Comparison of ENCODE assay signal across 8 cellular contexts in the genomic region with DNA sequence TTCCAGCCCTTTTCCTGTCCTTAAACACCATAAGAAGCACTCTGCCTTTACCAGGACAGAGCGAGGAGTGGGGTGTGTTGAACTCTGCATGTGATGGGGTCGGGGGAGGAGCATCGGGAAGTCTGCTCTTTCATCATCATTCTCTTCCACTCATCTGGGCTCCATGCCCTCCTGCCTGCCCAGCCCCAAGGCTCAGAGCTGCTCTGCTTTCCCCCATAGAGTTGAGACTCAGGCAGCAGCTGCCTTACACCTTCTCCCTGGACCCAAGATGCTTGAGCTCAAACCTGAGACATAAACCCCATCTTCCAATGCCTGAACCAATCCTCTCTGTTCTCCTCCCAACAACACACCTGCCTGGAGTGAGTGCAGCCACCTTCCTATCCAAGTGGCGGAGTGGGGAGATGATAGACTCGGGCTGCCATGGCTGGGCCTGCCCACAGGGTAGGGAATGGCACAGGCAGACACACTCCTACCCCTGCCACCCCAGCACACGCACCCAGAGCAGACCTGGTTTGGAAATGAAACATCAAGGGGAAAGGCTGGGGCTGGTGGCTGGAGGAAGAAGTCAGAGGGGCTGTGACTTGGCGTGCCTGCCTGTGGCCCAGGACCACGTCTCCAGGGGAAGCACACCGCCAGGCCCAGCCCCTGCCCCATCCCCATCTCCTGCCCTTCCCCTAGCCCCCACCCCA. TPM values are rescaled to one million over a fixed set of nuclear protein-coding genes. Genes with fewer than 3 reads are reported as not detected.
DNase-seq lines count a peak whose midpoint lies in the region; ATAC-seq and TF ChIP-seq lines count a peak whose summit lies in the region.

No MANE protein-coding gene starts in this region.

- no peak overlapping the region for H3K9ac ChIP-seq in duodenal mucosa (ENCODE audit: low read depth in 1 of 2, low read length in 2 of 2)

- H3K4me1 Mint-ChIP-seq in naive thymus-derived CD8-positive, alpha-beta T cell, result peaks cover 24 to 72% (median 31%) of the 10 kb centered on the region in 4 donors

- H3K27me3 ChIP-seq in duodenal mucosa (ENCODE audit: control insufficient read depth in 1 of 2, insufficient read depth in 2 of 2, low read length in 2 of 2), result no peaks in the 10 kb centered on the region

- peak overlapping the region; percentile 5 for H3K27ac ChIP-seq in duodenal mucosa (ENCODE audit: low read depth, low read length)

- H3K4me3 Mint-ChIP-seq in naive thymus-derived CD8-positive, alpha-beta T cell, result peak overlapping the region in 8 of 10 donors; percentile 20 to 86 (median 62)

- peak in 1 of 2 donors; percentile 20 for ATAC-seq in naive thymus-derived CD8-positive, alpha-beta T cell
- ATAC-seq in GM21390 (IDR thresholded peaks at IDR 0.05; ENCODE audit: unreplicated experiment), result no peak

- H3K36me3 ChIP-seq in duodenal mucosa (ENCODE audit: control insufficient read depth in 1 of 2, insufficient read depth in 2 of 2, low read length in 2 of 2), result no peaks in the 10 kb centered on the region

- peak; percentile 60 for DNase-seq in EL
- DNase-seq in NOMO-1 treated with DMSO at 0.1 percent for 48 hours (lab: John Stamatoyannopoulos, UW; ENCODE audit: unreplicated experiment), result peak; percentile 22
- no peak for DNase-seq in naive thymus-derived CD8-positive, alpha-beta T cell
- DNase-seq in LoVo (ENCODE audit: low spot score), result no peak
- no peak for DNase-seq in T1000 (lab: John Stamatoyannopoulos, UW)
- DNase-seq in GM10248 (ENCODE audit: extremely low spot score), result no peak

- H3K4me1 ChIP-seq in duodenal mucosa (ENCODE audit: control insufficient read depth in 1 of 2, insufficient read depth in 2 of 2, low read length in 2 of 2), result peaks cover 23 to 32% of the 10 kb centered on the region in 2 donors

- TF ChIP-seq CTCF in GM10248 (IDR thresholded peaks at IDR 0.05; ENCODE audit: control extremely low read depth, extremely low read depth, low read depth, missing control alignments), result no peak

- CTCF ChIA-PET in GM10248 (lab: Yijun Ruan, JAX), result interaction anchor here (1.4 to 12.2 kb wide), 13 partner anchors 10 to 339 kb away, joined by 4 to 264 read pairs (median 10); partner anchors contain the start of genes TFEB and TOMM6

- peak overlapping the region in 9 of 10 donors; percentile 14 to 91 (median 44) for H3K27ac Mint-ChIP-seq in naive thymus-derived CD8-positive, alpha-beta T cell

- no peaks in the 10 kb centered on the region for H3K27me3 Mint-ChIP-seq in naive thymus-derived CD8-positive, alpha-beta T cell

- H3K9me3 ChIP-seq in duodenal mucosa (ENCODE audit: control insufficient read depth in 1 of 2, low read length in 2 of 2), result no peaks in the 10 kb centered on the region

- H3K36me3 Mint-ChIP-seq in naive thymus-derived CD8-positive, alpha-beta T cell, result no peaks in the 10 kb centered on the region

- POLR2A ChIA-PET in naive thymus-derived CD8-positive, alpha-beta T cell (lab: Charles Lee), result interaction anchor here (1.5 to 1.9 kb wide), 2 partner anchors 26 to 27 kb away, joined by 3 to 8 read pairs; no protein-coding TSS in a partner anchor
- POLR2A ChIA-PET in GM10248 (lab: Yijun Ruan, JAX), result interaction anchor here (0.6 to 5.5 kb wide), 7 partner anchors 9 to 1567 kb away, joined by 3 to 39 read pairs (median 8); partner anchors contain the start of gene TFEB

- no peaks in the 10 kb centered on the region for H3K9me3 Mint-ChIP-seq in naive thymus-derived CD8-positive, alpha-beta T cell

- H3K4me3 ChIP-seq in duodenal mucosa (ENCODE audit: low read depth in 1 of 2, low read length in 2 of 2), result no peak overlapping the region

RNA-seq across cellular contexts. Expression of gene TFEB, which starts 28.4 kb away (rescaled TPM):
- 10 to 100 TPM in 1 of 2 experiments, 1 to 10 TPM in 1; 9.2 to 10.8 TPM for total RNA-seq in naive thymus-derived CD8-positive, alpha-beta T cell
- 1 to 10 TPM; 2.6 to 9.4 (median 6.1) TPM for polyA plus RNA-seq in naive thymus-derived CD8-positive, alpha-beta T cell

RNA-seq across cellular contexts. Expression of gene PGC, which starts 40.2 kb away (rescaled TPM):
- total RNA-seq in naive thymus-derived CD8-positive, alpha-beta T cell, result not detected
- not detected for polyA plus RNA-seq in naive thymus-derived CD8-positive, alpha-beta T cell

Comparison
In these comparisons a context has a peak if more than half of its experiments do, and no peak if none do; other contexts are left out.
1. DNase-seq: peak in EL (single experiment) and NOMO-1 treated with DMSO at 0.1 percent for 48 hours (single experiment); none in naive thymus-derived CD8-positive, alpha-beta T cell (0 of 10), LoVo (single experiment), T1000 (single experiment) and GM10248 (single experiment).